8 cellular contexts compared by ENCODE assay signal in genomic region chr19:48514123-48514458, GRCh38. TPM values are rescaled to one million over a fixed set of nuclear protein-coding genes. Genes with fewer than 3 reads are reported as not detected.
DNase-seq lines count a peak whose midpoint lies in the region; ATAC-seq, FAIRE-seq and TF ChIP-seq lines count a peak whose summit lies in the region.

No MANE protein-coding gene starts in this region.

- H3K79me2 ChIP-seq in SU-DHL-6 (ENCODE audit: insufficient read depth, low read length), result no peaks in the 10 kb centered on the region
- no peaks in the 10 kb centered on the region for H3K79me2 ChIP-seq in keratinocyte (ENCODE audit: control insufficient read depth, insufficient read depth, low read length)

- peaks cover 8% of the 10 kb centered on the region for H3F3A ChIP-seq in SU-DHL-6 (ENCODE audit: insufficient read depth)

- CTCF ChIA-PET in CD4-positive, alpha-beta memory T cell (lab: Charles Lee; ENCODE audit: partially characterized antibody), result interaction anchor here (0.7 to 1.3 kb wide), 3 partner anchors 8 to 74 kb away, joined by 3 to 9 read pairs (median 5); no protein-coding TSS in a partner anchor

- no peak for DNase-seq in heart right ventricle
- DNase-seq in Right ventricle myocardium superior, result no peak
- no peak for DNase-seq in keratinocyte (ENCODE audit: low read depth, low spot score)
- DNase-seq in type B pancreatic cell (ENCODE audit: extremely low spot score, unreplicated experiment), result no peak
- no peak for DNase-seq in SHP77 treated with DMSO at 0.1 percent for 48 hours (lab: John Stamatoyannopoulos, UW)
- no peak for DNase-seq in CD4-positive, alpha-beta memory T cell

- no peak for FAIRE-seq in keratinocyte (lab: Jason Lieb, UNC)

- dilution Hi-C loops in keratinocyte (cut with MboI; ENCODE audit: extremely low pct_ligation_motif_present, low sequenced_read_pairs), result no loop called here

- H2AFZ ChIP-seq in SU-DHL-6 (ENCODE audit: low read depth, low read length, severe bottlenecking) (peak overlapping the region; percentile 87), keratinocyte (ENCODE audit: control insufficient read depth, low read length) (peak overlapping the region; percentile 23)

- H3K9me3 Mint-ChIP-seq in type B pancreatic cell, result no peaks in the 10 kb centered on the region
- H3K9me3 Mint-ChIP-seq in CD4-positive, alpha-beta memory T cell, result no peaks in the 10 kb centered on the region

- H3K9me1 ChIP-seq in keratinocyte (ENCODE audit: control insufficient read depth, extremely low read depth, insufficient read depth, low read length), result no peaks in the 10 kb centered on the region

- H3K36me3 Mint-ChIP-seq in type B pancreatic cell, result no peaks in the 10 kb centered on the region
- peaks cover 0 to 4% of the 10 kb centered on the region in 2 donors for H3K36me3 Mint-ChIP-seq in CD4-positive, alpha-beta memory T cell

- H3K4me1 Mint-ChIP-seq in type B pancreatic cell (ENCODE audit: unreplicated experiment), result peaks cover 5% of the 10 kb centered on the region
- H3K4me1 Mint-ChIP-seq in CD4-positive, alpha-beta memory T cell, result peaks cover 6 to 16% (median 11%) of the 10 kb centered on the region in 4 donors

- H3K9ac ChIP-seq in SU-DHL-6 (ENCODE audit: low read length) (peak overlapping the region; percentile 77), keratinocyte (ENCODE audit: control insufficient read depth, extremely low read depth, insufficient read depth, low read length) (no peak overlapping the region)

- H3K4me3 ChIP-seq in heart right ventricle, result peak overlapping the region in 7 of 10 donors; percentile 42 to 66 (median 62)
- H3K4me3 ChIP-seq in SU-DHL-6 (ENCODE audit: insufficient read depth, low read length, poor library complexity, severe bottlenecking), result peak overlapping the region; percentile 74
- H3K4me3 ChIP-seq in keratinocyte (ENCODE audit: control insufficient read depth in 2 of 3, extremely low read depth in 1 of 3, insufficient read depth in 2 of 3, low read depth in 1 of 3, low read length in 3 of 3), result peak overlapping the region in 1 of 3 experiments; percentile 68
- H3K4me3 ChIP-seq in CD4-positive, alpha-beta memory T cell (ENCODE audit: low read length in 2 of 2), result peak overlapping the region in 1 of 2 donors; percentile 89

- H3K9me3 ChIP-seq in heart right ventricle (no peaks in the 10 kb centered on the region), SU-DHL-6 (ENCODE audit: insufficient read depth, low read length) (no peaks in the 10 kb centered on the region), keratinocyte (ENCODE audit: control insufficient read depth, low read depth, low read length) (no peaks in the 10 kb centered on the region)
- H3K9me3 ChIP-seq in CD4-positive, alpha-beta memory T cell (ENCODE audit: control insufficient read depth in 1 of 2, low read length in 2 of 2), result no peaks in the 10 kb centered on the region

- H4K20me1 ChIP-seq in SU-DHL-6 (ENCODE audit: low read depth, low read length) (no peaks in the 10 kb centered on the region), keratinocyte (ENCODE audit: control insufficient read depth, extremely low read depth, insufficient read depth, low read length) (no peaks in the 10 kb centered on the region)

- TF ChIP-seq CTCF in heart right ventricle (IDR thresholded peaks at IDR 0.05), result no peak
- TF ChIP-seq CTCF in SU-DHL-6 (IDR thresholded peaks at IDR 0.05; ENCODE audit: insufficient read depth, low read length, poor library complexity, severe bottlenecking), result no peak
- no peak for TF ChIP-seq CTCF in keratinocyte (optimal IDR thresholded peaks at IDR 0.05 in 1 of 3, IDR thresholded peaks at IDR 0.05 in 1 of 3, conservative IDR thresholded peaks at IDR 0.05 in 1 of 3; ENCODE audit: extremely low read depth in 1 of 3, insufficient read depth in 2 of 3, low read length in 3 of 3)
- TF ChIP-seq CTCF in type B pancreatic cell (conservative IDR thresholded peaks at IDR 0.05), result no peak

- H3K36me3 ChIP-seq in heart right ventricle, result no peaks in the 10 kb centered on the region
- H3K36me3 ChIP-seq in SU-DHL-6 (ENCODE audit: low read length), result no peaks in the 10 kb centered on the region
- H3K36me3 ChIP-seq in keratinocyte (ENCODE audit: control insufficient read depth in 2 of 2, extremely low read depth in 1 of 2, insufficient read depth in 2 of 2, low read length in 2 of 2), result no peaks in the 10 kb centered on the region
- no peaks in the 10 kb centered on the region for H3K36me3 ChIP-seq in CD4-positive, alpha-beta memory T cell (ENCODE audit: insufficient read depth, low read length)

- WGBS in heart right ventricle, 2 donors, result 30 to 39% methylated on average over 11 of the region's 11 CpGs

- H3K4me1 ChIP-seq in heart right ventricle, result peaks cover 0 to 27% (median 12%) of the 10 kb centered on the region in 9 donors
- peaks cover 2% of the 10 kb centered on the region for H3K4me1 ChIP-seq in keratinocyte (ENCODE audit: control insufficient read depth, extremely low read depth, insufficient read depth, low read length)
- H3K4me1 ChIP-seq in CD4-positive, alpha-beta memory T cell (ENCODE audit: insufficient read depth, low read length), result peaks cover 27% of the 10 kb centered on the region

- no peaks in the 10 kb centered on the region for H3K9me2 ChIP-seq in SU-DHL-6 (replicated peaks; ENCODE audit: insufficient read depth, low read length)

- no peak overlapping the region for H3K4me3 Mint-ChIP-seq in type B pancreatic cell
- no peak overlapping the region for H3K4me3 Mint-ChIP-seq in CD4-positive, alpha-beta memory T cell

- no peak overlapping the region for H3K27ac ChIP-seq in heart right ventricle
- no peak overlapping the region for H3K27ac ChIP-seq in SU-DHL-6 (ENCODE audit: low read depth, low read length)
- H3K27ac ChIP-seq in keratinocyte (ENCODE audit: control insufficient read depth, insufficient read depth, low read length), result no peak overlapping the region
- H3K27ac ChIP-seq in CD4-positive, alpha-beta memory T cell (ENCODE audit: low read depth, low read length), result no peak overlapping the region

- intact Hi-C loops in heart right ventricle (cut with DNase I) (loop anchor here in 2 of 10 donors (5.0 kb wide), 1 partner anchor 68 kb away; no protein-coding TSS in a partner anchor), Right ventricle myocardium superior (cut with DNase I) (no loop called here)
- intact Hi-C loops in CD4-positive, alpha-beta memory T cell (cut with micrococcal nuclease), result loop anchor here (5.0 kb wide), 2 partner anchors 67 to 1128 kb away; partner anchors contain the start of genes GRWD1, RRAS and SCAF1

- peaks cover 4% of the 10 kb centered on the region for H3K27me3 Mint-ChIP-seq in type B pancreatic cell
- no peaks in the 10 kb centered on the region for H3K27me3 Mint-ChIP-seq in CD4-positive, alpha-beta memory T cell

- H3K4me2 ChIP-seq in SU-DHL-6 (ENCODE audit: low read depth, low read length, poor library complexity, severe bottlenecking), result peak overlapping the region; percentile 84
- peak overlapping the region; percentile 74 for H3K4me2 ChIP-seq in keratinocyte (ENCODE audit: control insufficient read depth, extremely low read depth, insufficient read depth, low read depth, low read length)

- no peak for ATAC-seq in heart right ventricle
- ATAC-seq in Right ventricle myocardium superior (ENCODE audit: poor library complexity), result no peak
- ATAC-seq in GM18505 (IDR thresholded peaks at IDR 0.05; ENCODE audit: unreplicated experiment), result no peak

- H3K27me3 ChIP-seq in heart right ventricle, result peaks cover 4 to 48% (median 35%) of the 10 kb centered on the region in 7 donors
- no peaks in the 10 kb centered on the region for H3K27me3 ChIP-seq in SU-DHL-6 (ENCODE audit: low read length)
- peaks cover 21% of the 10 kb centered on the region for H3K27me3 ChIP-seq in keratinocyte (ENCODE audit: control insufficient read depth, extremely low read depth, insufficient read depth, low read length)
- no peaks in the 10 kb centered on the region for H3K27me3 ChIP-seq in CD4-positive, alpha-beta memory T cell (ENCODE audit: insufficient read depth, low read length)

- POLR2A ChIA-PET in CD4-positive, alpha-beta memory T cell (lab: Charles Lee; ENCODE audit: partially characterized antibody), result interaction anchor here (0.6 to 2.8 kb wide), 11 partner anchors 12 to 181 kb away, joined by 3 to 10 read pairs (median 3); partner anchors contain the start of genes KDELR1, RPL18, SPHK2 and SYNGR4

- H3K27ac Mint-ChIP-seq in type B pancreatic cell, result peak overlapping the region; percentile 78
- peak overlapping the region in 3 of 7 donors; percentile 68 to 96 (median 91) for H3K27ac Mint-ChIP-seq in CD4-positive, alpha-beta memory T cell

- TF ChIP-seq POLR2A in GM18505 (IDR thresholded peaks at IDR 0.05; ENCODE audit: borderline replicate concordance, extremely low read depth, insufficient read depth, insufficient read length), result no peak

RNA-seq across cellular contexts. Expression of gene LMTK3, which starts 2.5 kb away (rescaled TPM):
- total RNA-seq in heart right ventricle (1 to 10 TPM in 4 of 10 donors, under 1 TPM in 6; 0.40 to 1.3 (median 0.88) TPM), Right ventricle myocardium superior (0.70 TPM), type B pancreatic cell (ENCODE audit: low replicate concordance) (12.2 and 21.6 TPM in 2 replicates)
- polyA plus RNA-seq in heart right ventricle (1 to 10 TPM in 1 of 2 donors, under 1 TPM in 1; 0.12 to 1.5 TPM), keratinocyte (0.51 to 0.76 TPM (median 0.68 TPM) in 3 replicates)
- 0.64 TPM for polyA plus RNA-seq in keratinocyte (2011; ENCODE audit: low read depth)
- 0.12 and 0.71 TPM in 2 replicates for polyA plus RNA-seq in keratinocyte (2011; cell fraction: cytosol; rRNA removed)
- polyA plus RNA-seq in keratinocyte (2011; cell fraction: nucleus; rRNA removed), result 1.6 and 2.4 TPM in 2 replicates
- polyA plus RNA-seq in keratinocyte (2012; ENCODE audit: low replicate concordance), result 1.2 and 4.2 TPM in 2 replicates
- 0.13 to 0.56 TPM (median 0.20 TPM) in 3 replicates for polyA minus RNA-seq in keratinocyte
- polyA minus RNA-seq in keratinocyte (2011; cell fraction: cytosol; rRNA and poly(A)+ RNA removed), result 1.5 TPM
- 1.7 and 1.8 TPM in 2 replicates for polyA minus RNA-seq in keratinocyte (2011; cell fraction: nucleus; rRNA and poly(A)+ RNA removed)
- total RNA-seq in CD4-positive, alpha-beta memory T cell, result 10 to 100 TPM; 18.5 to 20.6 TPM
- polyA plus RNA-seq in CD4-positive, alpha-beta memory T cell, result under 1 TPM in 1 of 2 donors, not detected in 1; 0.17 TPM

RNA-seq across cellular contexts. Expression of gene SULT2B1, which starts 37.9 kb away (rescaled TPM):
- total RNA-seq in heart right ventricle (under 1 TPM in 3 of 10 donors, not detected in 7; 0.42 to 0.70 (median 0.42) TPM), Right ventricle myocardium superior (0.22 TPM), type B pancreatic cell (ENCODE audit: low replicate concordance) (0.77 and 5.3 TPM in 2 replicates)
- polyA plus RNA-seq in heart right ventricle (under 1 TPM; 0.13 to 0.44 TPM), keratinocyte (6.0 to 10.2 TPM (median 8.9 TPM) in 3 replicates)
- 92.9 TPM for polyA plus RNA-seq in keratinocyte (2011; ENCODE audit: low read depth)
- 9.9 and 11.2 TPM in 2 replicates for polyA plus RNA-seq in keratinocyte (2011; cell fraction: cytosol; rRNA removed)
- polyA plus RNA-seq in keratinocyte (2011; cell fraction: nucleus; rRNA removed), result 6.5 and 6.7 TPM in 2 replicates
- 12.1 and 225 TPM in 2 replicates for polyA plus RNA-seq in keratinocyte (2012; ENCODE audit: low replicate concordance)
- 5.1 to 11.3 TPM (median 10.8 TPM) in 3 replicates for polyA minus RNA-seq in keratinocyte
- 8.8 TPM for polyA minus RNA-seq in keratinocyte (2011; cell fraction: cytosol; rRNA and poly(A)+ RNA removed)
- 5.5 and 6.4 TPM in 2 replicates for polyA minus RNA-seq in keratinocyte (2011; cell fraction: nucleus; rRNA and poly(A)+ RNA removed)
- not detected for total RNA-seq in CD4-positive, alpha-beta memory T cell
- polyA plus RNA-seq in CD4-positive, alpha-beta memory T cell, result under 1 TPM in 1 of 2 donors, not detected in 1; 0.13 TPM

RNA-seq across cellular contexts. Expression of gene CYTH2, which starts 44.9 kb away (rescaled TPM):
- total RNA-seq in heart right ventricle (10 to 100 TPM; 25.8 to 40.4 (median 32.2) TPM), Right ventricle myocardium superior (29.8 TPM), type B pancreatic cell (ENCODE audit: low replicate concordance) (115 and 139 TPM in 2 replicates)
- polyA plus RNA-seq in heart right ventricle (10 to 100 TPM; 28.2 to 41.9 TPM), keratinocyte (27.0 to 33.5 TPM (median 32.2 TPM) in 3 replicates)
- polyA plus RNA-seq in keratinocyte (2011; ENCODE audit: low read depth), result 23.3 TPM
- polyA plus RNA-seq in keratinocyte (2011; cell fraction: cytosol; rRNA removed), result 18.8 and 24.4 TPM in 2 replicates
- 83.4 and 98.3 TPM in 2 replicates for polyA plus RNA-seq in keratinocyte (2011; cell fraction: nucleus; rRNA removed)
- polyA plus RNA-seq in keratinocyte (2012; ENCODE audit: low replicate concordance), result 30.4 and 34.0 TPM in 2 replicates
- 35.4 to 45.9 TPM (median 39.3 TPM) in 3 replicates for polyA minus RNA-seq in keratinocyte
- polyA minus RNA-seq in keratinocyte (2011; cell fraction: cytosol; rRNA and poly(A)+ RNA removed), result 12.7 TPM
- 26.8 and 27.9 TPM in 2 replicates for polyA minus RNA-seq in keratinocyte (2011; cell fraction: nucleus; rRNA and poly(A)+ RNA removed)
- total RNA-seq in CD4-positive, alpha-beta memory T cell, result 10 to 100 TPM; 74.9 to 89.0 TPM
- 10 to 100 TPM; 30.1 to 31.3 TPM for polyA plus RNA-seq in CD4-positive, alpha-beta memory T cell

RNA-seq across cellular contexts. Expression of gene KCNJ14, which starts 58.7 kb away (rescaled TPM):
- total RNA-seq in heart right ventricle (under 1 TPM; 0.13 to 0.52 (median 0.30) TPM), Right ventricle myocardium superior (0.24 TPM), type B pancreatic cell (ENCODE audit: low replicate concordance) (1.8 TPM in 2 replicates)
- polyA plus RNA-seq in heart right ventricle (under 1 TPM; 0.29 to 0.43 TPM), keratinocyte (0.34 to 0.46 TPM (median 0.39 TPM) in 3 replicates)
- polyA plus RNA-seq in keratinocyte (2011; ENCODE audit: low read depth), result 0.81 TPM
- polyA plus RNA-seq in keratinocyte (2011; cell fraction: cytosol; rRNA removed), result 0.19 and 0.33 TPM in 2 replicates
- polyA plus RNA-seq in keratinocyte (2011; cell fraction: nucleus; rRNA removed), result 2.1 and 3.4 TPM in 2 replicates
- 0.49 and 2.4 TPM in 2 replicates for polyA plus RNA-seq in keratinocyte (2012; ENCODE audit: low replicate concordance)
- 0.99 to 1.3 TPM (median 1.1 TPM) in 3 replicates for polyA minus RNA-seq in keratinocyte
- 0.96 TPM for polyA minus RNA-seq in keratinocyte (2011; cell fraction: cytosol; rRNA and poly(A)+ RNA removed)
- 1.4 and 2.1 TPM in 2 replicates for polyA minus RNA-seq in keratinocyte (2011; cell fraction: nucleus; rRNA and poly(A)+ RNA removed)
- total RNA-seq in CD4-positive, alpha-beta memory T cell, result 1 to 10 TPM; 2.5 to 3.6 TPM
- under 1 TPM; 0.18 to 0.22 TPM for polyA plus RNA-seq in CD4-positive, alpha-beta memory T cell
